ENCODE assay signal across 21 cellular contexts in genomic region chr7:106094780-106095179, GRCh38. TPM values are rescaled to one million over a fixed set of nuclear protein-coding genes. Genes with fewer than 3 reads are reported as not detected.
DNase-seq lines count a peak whose midpoint lies in the region; ATAC-seq, FAIRE-seq and TF ChIP-seq lines count a peak whose summit lies in the region.
"Had no signal": no experiment of that assay in that cellular context is flagged by ENCODE, and none has a peak within 500 bp of the region (broad histone marks: within the 10 kb centered on the region; RNA-seq: fewer than 3 reads in every experiment).

No MANE protein-coding gene starts in this region.

- no peaks in the 10 kb centered on the region for H3F3A ChIP-seq in Loucy (ENCODE audit: low read depth)

- TF ChIP-seq CTCF in Loucy (conservative IDR thresholded peaks at IDR 0.05; ENCODE audit: low read length) (peak; percentile 46), WTC11 (IDR thresholded peaks at IDR 0.05) (no peak), type B pancreatic cell (conservative IDR thresholded peaks at IDR 0.05) (no peak)

- H3K36me3 Mint-ChIP-seq in activated CD4-positive, alpha-beta T cell treated with anti-CD3 and anti-CD28 coated beads, Interleukin-2, amount 10 ng/mL, durations not matched to agents 24 days and 14 days (ENCODE audit: low read depth), result peaks cover 35% of the 10 kb centered on the region
- peaks cover 11% of the 10 kb centered on the region for H3K36me3 Mint-ChIP-seq in activated CD4-positive, alpha-beta T cell treated with anti-CD3 and anti-CD28 coated beads for 36 hours (ENCODE audit: low read depth)
- H3K36me3 Mint-ChIP-seq in WTC11 (peaks cover 29% of the 10 kb centered on the region), memory B cell (peaks cover 21% of the 10 kb centered on the region), type B pancreatic cell (peaks cover 14% of the 10 kb centered on the region)

- no peak overlapping the region for H3K27ac Mint-ChIP-seq in activated CD4-positive, alpha-beta T cell treated with anti-CD3 and anti-CD28 coated beads, Interleukin-2, amount 10 ng/mL, durations not matched to agents 24 days and 14 days
- no peak overlapping the region for H3K27ac Mint-ChIP-seq in activated CD4-positive, alpha-beta T cell treated with anti-CD3 and anti-CD28 coated beads for 36 hours
- H3K27ac Mint-ChIP-seq in WTC11 (no peak overlapping the region), memory B cell (peak overlapping the region; percentile 11), type B pancreatic cell (no peak overlapping the region)
- H3K27ac Mint-ChIP-seq: activated CD8-positive, alpha-beta T cell treated with anti-CD3 and anti-CD28 coated beads for 36 hours; brain; progenitor cell of endocrine pancreas; T-helper 2 cell treated with Interferon-gamma antibody and Interleukin-4, amounts not matched to agents 5 μg/mL and 100 μg/mL, for 36 hours had no signal

- intact Hi-C loops in activated CD4-positive, alpha-beta T cell treated with anti-CD3 and anti-CD28 coated beads, Interleukin-2, amount 10 ng/mL, durations not matched to agents 24 days and 14 days (cut with micrococcal nuclease), result no loop called here
- intact Hi-C loops in activated CD4-positive, alpha-beta T cell treated with anti-CD3 and anti-CD28 coated beads for 36 hours (cut with DNase I, micrococcal nuclease), result no loop called here

- peak; percentile 49 for DNase-seq in activated CD4-positive, alpha-beta T cell treated with anti-CD3 and anti-CD28 coated beads, Interleukin-2, amount 10 ng/mL, durations not matched to agents 24 days and 14 days
- DNase-seq in activated CD4-positive, alpha-beta T cell treated with anti-CD3 and anti-CD28 coated beads for 36 hours, result no peak
- no peak for DNase-seq in WTC11 (ENCODE audit: low spot score)
- DNase-seq in memory B cell (ENCODE audit: low spot score in 2 of 2), result no peak
- no peak for DNase-seq in NCI-H1694 treated with DMSO at 0.1 percent for 48 hours (lab: John Stamatoyannopoulos, UW)
- no peak for DNase-seq in type B pancreatic cell (ENCODE audit: extremely low spot score, unreplicated experiment)
- DNase-seq in H54 (ENCODE audit: insufficient read length, low spot score), result no peak
- DNase-seq: activated CD8-positive, alpha-beta T cell treated with anti-CD3 and anti-CD28 coated beads for 36 hours; activated gamma-delta T cell treated with Interleukin-2 at 50 U/mL for 16 hours; effector memory CD4-positive, alpha-beta T cell; MG63; NCI-H1436; NCI-H2227 treated with DMSO at 0.1 percent for 48 hours; NCI-H82 had no signal

- peaks cover 29% of the 10 kb centered on the region for H4K20me1 ChIP-seq in Loucy (ENCODE audit: insufficient read depth, low read length, poor library complexity, severe bottlenecking)

- peaks cover 56% of the 10 kb centered on the region for H3K79me2 ChIP-seq in Loucy (ENCODE audit: insufficient read depth, low read length)

- peaks cover 91% of the 10 kb centered on the region for H3K36me3 ChIP-seq in Loucy (ENCODE audit: insufficient read depth, low read length)

- TF ChIP-seq POLR2A in H54 (IDR thresholded peaks at IDR 0.05; ENCODE audit: low read depth, low read length), result no peak

- no peak overlapping the region for H3K4me3 ChIP-seq in Loucy (ENCODE audit: low read length, poor library complexity, severe bottlenecking)
- H3K4me3 ChIP-seq: BLaER1, lung, MG63 had no signal

- FAIRE-seq in H54 (lab: Jason Lieb, UNC), result no peak
- FAIRE-seq: urothelium cell line had no signal

- H3K9ac ChIP-seq in Loucy (ENCODE audit: low read depth, low read length, poor library complexity, severe bottlenecking), result no peak overlapping the region
- H3K9ac ChIP-seq: BLaER1 had no signal

- H2AFZ ChIP-seq in Loucy (ENCODE audit: low read length), result no peak overlapping the region

- peaks cover 36% of the 10 kb centered on the region for H3K4me1 ChIP-seq in Loucy (ENCODE audit: insufficient read depth, low read length, poor library complexity, severe bottlenecking)

- H3K27me3 Mint-ChIP-seq in activated CD4-positive, alpha-beta T cell treated with anti-CD3 and anti-CD28 coated beads, Interleukin-2, amount 10 ng/mL, durations not matched to agents 24 days and 14 days, result no peaks in the 10 kb centered on the region
- no peaks in the 10 kb centered on the region for H3K27me3 Mint-ChIP-seq in activated CD4-positive, alpha-beta T cell treated with anti-CD3 and anti-CD28 coated beads for 36 hours
- H3K27me3 Mint-ChIP-seq in WTC11 (ENCODE audit: low read depth) (no peaks in the 10 kb centered on the region), memory B cell (no peaks in the 10 kb centered on the region), type B pancreatic cell (no peaks in the 10 kb centered on the region)
- H3K27me3 Mint-ChIP-seq: activated CD8-positive, alpha-beta T cell treated with anti-CD3 and anti-CD28 coated beads for 36 hours; brain; progenitor cell of endocrine pancreas had no signal

- H3K27me3 ChIP-seq in Loucy (ENCODE audit: insufficient read depth, low read length, poor library complexity, severe bottlenecking), result no peaks in the 10 kb centered on the region
- H3K27me3 ChIP-seq: BLaER1, MG63 had no signal

- no peaks in the 10 kb centered on the region for H3K9me3 ChIP-seq in Loucy (ENCODE audit: insufficient read depth, low read depth, low read length)
- H3K9me3 ChIP-seq: BLaER1, MG63 had no signal

- POLR2A ChIA-PET in activated CD4-positive, alpha-beta T cell treated with anti-CD3 and anti-CD28 coated beads for 36 hours (lab: Charles Lee), result interaction anchor here (1.2 kb wide), 1 partner anchor 22 kb away, joined by 3 read pairs; no protein-coding TSS in a partner anchor
- POLR2A ChIA-PET in WTC11 (lab: Charles Lee), result interaction anchor here (1.0 kb wide), 1 partner anchor 37 kb away, joined by 3 read pairs; no protein-coding TSS in a partner anchor

- H3K9me2 ChIP-seq in Loucy (replicated peaks; ENCODE audit: low read depth, low read length), result no peaks in the 10 kb centered on the region

- H3K4me2 ChIP-seq in Loucy (ENCODE audit: low read depth, low read length, poor library complexity, severe bottlenecking), result no peak overlapping the region
- H3K4me2 ChIP-seq: BLaER1 had no signal

- ATAC-seq in activated CD4-positive, alpha-beta T cell treated with anti-CD3 and anti-CD28 coated beads for 36 hours, result no peak
- peak; percentile 76 for ATAC-seq in WTC11
- peak; percentile 75 for ATAC-seq in memory B cell (ENCODE audit: low read depth)
- ATAC-seq: activated CD8-positive, alpha-beta T cell treated with anti-CD3 and anti-CD28 coated beads for 36 hours had no signal

- H3K4me3 Mint-ChIP-seq in activated CD4-positive, alpha-beta T cell treated with anti-CD3 and anti-CD28 coated beads, Interleukin-2, amount 10 ng/mL, durations not matched to agents 24 days and 14 days, result no peak overlapping the region
- no peak overlapping the region for H3K4me3 Mint-ChIP-seq in activated CD4-positive, alpha-beta T cell treated with anti-CD3 and anti-CD28 coated beads for 36 hours
- H3K4me3 Mint-ChIP-seq in WTC11, result no peak overlapping the region
- H3K4me3 Mint-ChIP-seq in memory B cell, result no peak overlapping the region
- no peak overlapping the region for H3K4me3 Mint-ChIP-seq in type B pancreatic cell
- H3K4me3 Mint-ChIP-seq: activated CD8-positive, alpha-beta T cell treated with anti-CD3 and anti-CD28 coated beads for 36 hours; brain; T-helper 2 cell treated with Interferon-gamma antibody and Interleukin-4, amounts not matched to agents 5 μg/mL and 100 μg/mL, for 36 hours had no signal

- CTCF ChIA-PET in activated CD4-positive, alpha-beta T cell treated with anti-CD3 and anti-CD28 coated beads for 36 hours (lab: Charles Lee), result interaction anchor here (0.7 to 3.1 kb wide), 4 partner anchors 8 to 59 kb away, joined by 3 to 10 read pairs (median 4); no protein-coding TSS in a partner anchor
- CTCF ChIA-PET in WTC11 (lab: Charles Lee), result interaction anchor here (2.0 kb wide), 1 partner anchor 59 kb away, joined by 6 read pairs; no protein-coding TSS in a partner anchor

- no peaks in the 10 kb centered on the region for H3K9me3 Mint-ChIP-seq in activated CD4-positive, alpha-beta T cell treated with anti-CD3 and anti-CD28 coated beads, Interleukin-2, amount 10 ng/mL, durations not matched to agents 24 days and 14 days
- no peaks in the 10 kb centered on the region for H3K9me3 Mint-ChIP-seq in activated CD4-positive, alpha-beta T cell treated with anti-CD3 and anti-CD28 coated beads for 36 hours (ENCODE audit: low read depth)
- no peaks in the 10 kb centered on the region for H3K9me3 Mint-ChIP-seq in WTC11
- H3K9me3 Mint-ChIP-seq in memory B cell, result no peaks in the 10 kb centered on the region
- no peaks in the 10 kb centered on the region for H3K9me3 Mint-ChIP-seq in type B pancreatic cell
- H3K9me3 Mint-ChIP-seq: activated CD8-positive, alpha-beta T cell treated with anti-CD3 and anti-CD28 coated beads for 36 hours; brain; T-helper 2 cell treated with Interferon-gamma antibody and Interleukin-4, amounts not matched to agents 5 μg/mL and 100 μg/mL, for 36 hours had no signal

- peaks cover 8% of the 10 kb centered on the region for H3K4me1 Mint-ChIP-seq in activated CD4-positive, alpha-beta T cell treated with anti-CD3 and anti-CD28 coated beads, Interleukin-2, amount 10 ng/mL, durations not matched to agents 24 days and 14 days
- H3K4me1 Mint-ChIP-seq in activated CD4-positive, alpha-beta T cell treated with anti-CD3 and anti-CD28 coated beads for 36 hours, result peaks cover 12% of the 10 kb centered on the region
- peaks cover 10% of the 10 kb centered on the region for H3K4me1 Mint-ChIP-seq in WTC11
- H3K4me1 Mint-ChIP-seq in memory B cell, result peaks cover 33% of the 10 kb centered on the region
- no peaks in the 10 kb centered on the region for H3K4me1 Mint-ChIP-seq in type B pancreatic cell (ENCODE audit: unreplicated experiment)

TF ChIP-seq in WTC11, 78 proteins besides CTCF, POLR2A, EP300 and RAD21 (continues in another document):
- TF ChIP-seq SMAD3 (CRISPR knock-in tag; IDR thresholded peaks at IDR 0.05; ENCODE audit: borderline replicate concordance) (no peak), ZNF423 (CRISPR knock-in tag; IDR thresholded peaks at IDR 0.05) (no peak), ATF1 (CRISPR knock-in tag; IDR thresholded peaks at IDR 0.05) (no peak), OVOL2 (CRISPR knock-in tag; IDR thresholded peaks at IDR 0.05; ENCODE audit: borderline replicate concordance) (no peak), ZNF232 (CRISPR knock-in tag; IDR thresholded peaks at IDR 0.05) (no peak), ZBTB21 (CRISPR knock-in tag; IDR thresholded peaks at IDR 0.05; ENCODE audit: borderline replicate concordance) (no peak)

RNA-seq across cellular contexts. Expression of gene SYPL1, which starts 17.3 kb away (rescaled TPM):
- total RNA-seq in activated CD4-positive, alpha-beta T cell treated with anti-CD3 and anti-CD28 coated beads, Interleukin-2, amount 10 ng/mL, durations not matched to agents 24 days and 14 days, result 26.6 and 27.2 TPM in 2 replicates
- 10 to 100 TPM; 23.7 to 28.8 TPM for total RNA-seq in activated CD4-positive, alpha-beta T cell treated with anti-CD3 and anti-CD28 coated beads for 36 hours
- total RNA-seq in WTC11 (2021) (48.5 to 54.8 TPM (median 49.6 TPM) in 3 replicates), type B pancreatic cell (ENCODE audit: low replicate concordance) (59.0 and 83.6 TPM in 2 replicates)
